1 cellular context compared by ENCODE assay signal in genomic region chr13:76646946-76647345, GRCh38.
TF ChIP-seq lines count a peak whose summit lies in the region.

No MANE protein-coding gene starts in this region.

TF ChIP-seq in IMR-90, 13 proteins besides CTCF, POLR2A, EP300 and RAD21 (continued from another document):
- TF ChIP-seq CHD1 (IDR thresholded peaks at IDR 0.05; ENCODE audit: low read depth, low read length): no peak
- no peak for TF ChIP-seq BHLHE40 (IDR thresholded peaks at IDR 0.05; ENCODE audit: low read depth, low read length)
